ENCODE assay signal across 10 cellular contexts in the genomic region with DNA sequence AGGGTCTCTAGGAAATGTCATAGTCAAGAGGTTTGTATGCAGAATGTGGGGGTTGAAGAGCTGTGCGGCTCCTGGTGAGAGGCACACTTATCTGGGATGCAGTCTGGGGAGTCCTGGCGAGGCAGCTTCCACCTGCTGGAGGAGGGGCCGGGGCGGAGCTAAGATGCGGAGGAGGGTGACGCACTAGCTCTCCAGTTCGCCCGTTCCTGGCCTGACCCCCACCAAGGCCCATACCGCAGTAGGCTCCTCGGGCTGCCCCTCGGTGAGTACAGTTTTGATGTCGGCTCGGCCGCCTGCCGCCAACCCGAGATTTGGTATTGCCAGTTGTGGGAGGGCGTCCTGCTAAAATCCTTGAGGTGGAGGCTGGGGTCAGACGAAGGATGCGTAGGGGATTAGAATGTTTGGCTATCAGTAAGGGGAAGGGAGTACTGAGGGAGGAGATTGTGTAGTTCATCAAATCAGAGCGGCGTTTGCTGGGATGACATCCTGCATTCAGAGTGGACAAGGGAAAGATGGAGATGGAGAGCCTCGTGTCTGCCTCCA. TPM values are rescaled to one million over a fixed set of nuclear protein-coding genes. Genes with fewer than 3 reads are reported as not detected.
DNase-seq lines count a peak whose midpoint lies in the region; ATAC-seq, FAIRE-seq and TF ChIP-seq lines count a peak whose summit lies in the region.
"Had no signal": no experiment of that assay in that cellular context is flagged by ENCODE, and none has a peak within 500 bp of the region (broad histone marks: within the 10 kb centered on the region; RNA-seq: fewer than 3 reads in every experiment).

A gene with protein sequence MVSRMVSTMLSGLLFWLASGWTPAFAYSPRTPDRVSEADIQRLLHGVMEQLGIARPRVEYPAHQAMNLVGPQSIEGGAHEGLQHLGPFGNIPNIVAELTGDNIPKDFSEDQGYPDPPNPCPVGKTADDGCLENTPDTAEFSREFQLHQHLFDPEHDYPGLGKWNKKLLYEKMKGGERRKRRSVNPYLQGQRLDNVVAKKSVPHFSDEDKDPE (plus strand): TSS at position 194 of the 543 bp plus-strand sequence. CDS start 1,883 bp downstream, outside the sequence.

- no peaks in the 10 kb centered on the region for H3K9me3 Mint-ChIP-seq in endothelial cell (ENCODE audit: unreplicated experiment)

- DNase-seq in ELF-1 (ENCODE audit: low read depth, low spot score) (peak; percentile 86), NCI-H510A treated with DMSO at 0.1 percent for 48 hours (lab: John Stamatoyannopoulos, UW) (peak; percentile 86), endothelial cell (ENCODE audit: low spot score) (peak; percentile 60), nucleus accumbens (lab: John Stamatoyannopoulos, UW) (peak in 54 of 56 donors; percentile 12 to 82 (median 60)), psoas muscle (no peak), GM12892 (ENCODE audit: insufficient read length) (no peak), SIG-M5 (lab: John Stamatoyannopoulos, UW) (no peak), NCI-H1694 (lab: John Stamatoyannopoulos, UW) (no peak)

- H3K27ac ChIP-seq in psoas muscle: no peak within 1 kb of the TSS
- H3K27ac ChIP-seq: skin epidermis, VCaP had no signal

- TF ChIP-seq CTCF in endothelial cell (IDR thresholded peaks at IDR 0.05; ENCODE audit: unreplicated experiment): no peak
- TF ChIP-seq CTCF in psoas muscle (IDR thresholded peaks at IDR 0.05): no peak

- no peaks in the 10 kb centered on the region for H3K9me3 ChIP-seq in psoas muscle

- intact Hi-C loops in psoas muscle (cut with DNase I): no loop called here

- peak within 1 kb of the TSS; percentile 91 for H3K4me3 Mint-ChIP-seq in endothelial cell (ENCODE audit: unreplicated experiment)

- WGBS in psoas muscle, 3 donors: 12 to 21% (median 19%) methylated on average over 22 of the region's 22 CpGs

- peak within 1 kb of the TSS; percentile 14 for H3K27ac Mint-ChIP-seq in endothelial cell (ENCODE audit: unreplicated experiment)

- no peak within 1 kb of the TSS for H3K4me3 ChIP-seq in psoas muscle

- no peaks in the 10 kb centered on the region for H3K36me3 ChIP-seq in psoas muscle (ENCODE audit: insufficient read depth in 1 of 2, low read depth in 1 of 2)

- TF ChIP-seq POLR2A in GM12892 (IDR thresholded peaks at IDR 0.05; ENCODE audit: low read depth, low read length): no peak

- H3K27me3 Mint-ChIP-seq in endothelial cell (ENCODE audit: unreplicated experiment): peaks cover 2% of the 10 kb centered on the region

- no peaks in the 10 kb centered on the region for H3K4me1 ChIP-seq in psoas muscle

- peaks cover 0 to 22% (median 0%) of the 10 kb centered on the region in 3 donors for H3K27me3 ChIP-seq in psoas muscle (ENCODE audit: insufficient read depth in 3 of 3, low read length in 2 of 3)

- no peak for FAIRE-seq in GM12892 (lab: Jason Lieb, UNC)

- H3K36me3 Mint-ChIP-seq in endothelial cell (ENCODE audit: low read depth, unreplicated experiment): peaks cover 2% of the 10 kb centered on the region

- ATAC-seq in psoas muscle: no peak

- H3K4me1 Mint-ChIP-seq in endothelial cell (ENCODE audit: unreplicated experiment): peaks cover 14% of the 10 kb centered on the region

RNA-seq across cellular contexts. Expression of the gene that starts here (rescaled TPM):
- 15.6 TPM for total RNA-seq in endothelial cell (ENCODE audit: unreplicated experiment)
- under 1 TPM in 1 of 4 donors, not detected in 3; 0.21 TPM for total RNA-seq in psoas muscle
- polyA plus RNA-seq in psoas muscle: under 1 TPM; 0.15 to 0.86 (median 0.52) TPM
- 0.30 TPM for polyA plus RNA-seq in GM12892 (2012; ENCODE audit: missing spikeins)

Comparison
In these comparisons a context has a peak if more than half of its experiments do, and no peak if none do; other contexts are left out.
1. RNA of the gene that starts here (total RNA-seq): 15.6 TPM in endothelial cell (single experiment); 0.21 TPM in psoas muscle; every median in the first group is over 10 times any median in the second.
2. DNase-seq: peak in ELF-1 (single experiment), NCI-H510A treated with DMSO at 0.1 percent for 48 hours (single experiment), endothelial cell (single experiment) and nucleus accumbens (54 of 56); none in psoas muscle (0 of 2), GM12892 (single experiment), SIG-M5 (single experiment) and NCI-H1694 (single experiment).